16 cellular contexts compared by ENCODE assay signal in genomic region chr20:32727663-32728062, GRCh38. TPM values are rescaled to one million over a fixed set of nuclear protein-coding genes. Genes with fewer than 3 reads are reported as not detected.
DNase-seq lines count a peak whose midpoint lies in the region; ATAC-seq, FAIRE-seq and TF ChIP-seq lines count a peak whose summit lies in the region.
"Had no signal": no experiment of that assay in that cellular context is flagged by ENCODE, and none has a peak within 500 bp of the region (broad histone marks: within the 10 kb centered on the region; RNA-seq: fewer than 3 reads in every experiment).

No MANE protein-coding gene starts in this region.

- ATAC-seq in left lung (peak; percentile 17), T-helper 17 cell (no peak), HG02938 (IDR thresholded peaks at IDR 0.05; ENCODE audit: unreplicated experiment) (no peak)
- ATAC-seq: activated naive CD4-positive, alpha-beta T cell treated with anti-CD3 and anti-CD28 coated beads, Interleukin-2, amount 50 U/mL, for 72 hours; PC-3 had no signal

- H3K4me3 ChIP-seq in AG04449 (ENCODE audit: low read depth, low read length) (no peak overlapping the region), astrocyte of the spinal cord (ENCODE audit: low read depth, low read length) (no peak overlapping the region), left lung (no peak overlapping the region)
- H3K4me3 ChIP-seq: lung had no signal

- no peaks in the 10 kb centered on the region for H3K36me3 Mint-ChIP-seq in T-helper 17 cell (ENCODE audit: low read depth)
- H3K36me3 Mint-ChIP-seq: activated naive CD4-positive, alpha-beta T cell treated with anti-CD3 and anti-CD28 coated beads, Interleukin-2, amount 50 U/mL, for 72 hours had no signal

- in situ Hi-C loops in astrocyte of the spinal cord (cut with HindIII; ENCODE audit: low sequenced_read_pairs): no loop called here

- DNase-seq in AG04449 (ENCODE audit: low read depth, low spot score): peak; percentile 65
- DNase-seq in H54 (ENCODE audit: insufficient read length, low spot score): peak; percentile 77
- DNase-seq in astrocyte of the spinal cord (ENCODE audit: low read depth, low spot score): peak; percentile 93
- DNase-seq in left lung: no peak
- DNase-seq in KG1 (lab: John Stamatoyannopoulos, UW): no peak
- DNase-seq in T-helper 17 cell: no peak
- no peak for DNase-seq in DMS53 treated with DMSO at 0.1 percent for 48 hours (lab: John Stamatoyannopoulos, UW; ENCODE audit: unreplicated experiment)
- DNase-seq: NCI-H1694; PC-3; stimulated activated CD4-positive, alpha-beta T cell treated with anti-CD3 and anti-CD28 coated beads, Interleukin-12 subunit alpha, Interleukin-12 subunit beta, amount 100 ng/mL, for 4 hours; stimulated activated naive CD4-positive, alpha-beta T cell treated with Interleukin-2 at 50 U/mL for 16 hours had no signal

- no peak for TF ChIP-seq CTCF in AG04449 (IDR thresholded peaks at IDR 0.05; ENCODE audit: insufficient read depth, low read length, missing control alignments)
- no peak for TF ChIP-seq CTCF in astrocyte of the spinal cord (IDR thresholded peaks at IDR 0.05; ENCODE audit: low read depth, low read length)
- TF ChIP-seq CTCF in left lung (IDR thresholded peaks at IDR 0.05): no peak

- no peaks in the 10 kb centered on the region for H3K27me3 ChIP-seq in left lung

- H3K9me3 ChIP-seq in left lung (no peaks in the 10 kb centered on the region), T-helper 17 cell (ENCODE audit: control insufficient read depth, low read length, poor library complexity, severe bottlenecking) (no peaks in the 10 kb centered on the region)

- H3K4me1 Mint-ChIP-seq in T-helper 17 cell: peaks cover 11% of the 10 kb centered on the region

- H3K36me3 ChIP-seq in left lung: peaks cover 0 to 45% of the 10 kb centered on the region in 2 donors

- no peak for TF ChIP-seq POLR2A in H54 (IDR thresholded peaks at IDR 0.05; ENCODE audit: low read depth, low read length)

- H3K27ac ChIP-seq in left lung: no peak overlapping the region
- H3K27ac ChIP-seq: C4-2B, epithelial cell of prostate had no signal

- FAIRE-seq in H54 (lab: Jason Lieb, UNC): peak; percentile 75

- intact Hi-C loops in left lung (cut with DNase I): no loop called here

- CTCF ChIA-PET in AG04449 (lab: Yijun Ruan, JAX): interaction anchor here (1.0 kb wide), 1 partner anchor 51 kb away, joined by 8 read pairs; no protein-coding TSS in a partner anchor

- no peaks in the 10 kb centered on the region for H3K27me3 Mint-ChIP-seq in T-helper 17 cell

- POLR2A ChIA-PET in AG04449 (lab: Yijun Ruan, JAX): no interaction called here

- H3K27ac Mint-ChIP-seq in T-helper 17 cell: no peak overlapping the region

- peaks cover 2 to 16% of the 10 kb centered on the region in 2 donors for H3K4me1 ChIP-seq in left lung

- no peak overlapping the region for H3K4me3 Mint-ChIP-seq in T-helper 17 cell

RNA-seq across cellular contexts. Expression of gene COMMD7, which starts 15.6 kb away (rescaled TPM):
- total RNA-seq in left lung: 10 to 100 TPM; 38.5 to 39.1 TPM
- 10 to 100 TPM; 33.9 to 47.5 TPM for total RNA-seq in T-helper 17 cell

RNA-seq across cellular contexts. Expression of gene DNMT3B, which starts 34.5 kb away (rescaled TPM):
- total RNA-seq in left lung: 1 to 10 TPM in 1 of 2 donors, under 1 TPM in 1; 0.86 to 1.6 TPM
- under 1 TPM; 0.30 to 0.34 TPM for total RNA-seq in T-helper 17 cell

RNA-seq across cellular contexts. Expression of gene C20orf203, which starts 53.9 kb away (rescaled TPM):
- not detected for total RNA-seq in left lung
- under 1 TPM; 0.10 to 0.20 TPM for total RNA-seq in T-helper 17 cell
- total RNA-seq: PC-3 had no signal

Comparison
In these comparisons a context has a peak if more than half of its experiments do, and no peak if none do; other contexts are left out.
1. DNase-seq: peak in AG04449 (single experiment), H54 (single experiment) and astrocyte of the spinal cord (single experiment); none in left lung (0 of 2), KG1 (single experiment), T-helper 17 cell (0 of 3) and DMS53 treated with DMSO at 0.1 percent for 48 hours (single experiment).